In the genomic region with DNA sequence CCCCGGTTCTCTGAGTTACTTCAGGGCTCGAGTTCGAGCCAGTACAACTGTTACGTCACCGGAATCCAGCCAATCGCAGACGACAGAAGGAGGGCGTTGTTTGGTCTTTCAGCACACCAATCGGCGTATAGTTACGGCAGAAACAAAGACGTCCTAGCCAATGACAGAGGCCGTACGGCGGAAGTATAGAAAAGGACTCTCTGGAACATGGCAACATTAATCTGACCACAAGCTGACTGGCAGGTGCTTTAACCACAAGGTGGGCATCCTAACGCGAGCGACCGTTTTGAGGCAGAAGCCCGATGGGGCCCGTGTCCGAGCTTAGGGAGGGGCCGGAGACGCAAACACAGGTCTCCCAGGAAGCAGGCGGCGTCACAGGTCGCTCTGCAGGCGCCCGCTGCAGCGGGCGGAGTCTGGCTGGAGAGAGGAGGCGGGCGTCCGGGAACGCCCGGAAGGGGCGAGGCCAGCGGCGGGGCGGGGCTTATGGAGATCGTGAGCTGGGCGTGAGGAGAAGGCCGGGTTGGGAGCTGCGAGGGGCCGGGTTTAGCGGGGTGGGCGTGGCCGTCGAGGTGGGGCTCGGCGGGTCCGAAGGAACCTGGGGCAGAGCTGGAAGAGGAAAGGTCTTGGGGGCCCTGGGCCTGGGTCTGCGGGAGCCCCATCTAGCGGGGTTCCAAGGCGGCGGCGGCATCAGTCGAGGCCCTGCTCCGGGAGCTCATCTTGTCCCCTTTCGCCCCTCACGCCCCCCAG, we compare ENCODE assay signal across 8 cellular contexts. TPM values are rescaled to one million over a fixed set of nuclear protein-coding genes. Genes with fewer than 3 reads are reported as not detected.
DNase-seq lines count a peak whose midpoint lies in the region; ATAC-seq and TF ChIP-seq lines count a peak whose summit lies in the region.

A gene with protein sequence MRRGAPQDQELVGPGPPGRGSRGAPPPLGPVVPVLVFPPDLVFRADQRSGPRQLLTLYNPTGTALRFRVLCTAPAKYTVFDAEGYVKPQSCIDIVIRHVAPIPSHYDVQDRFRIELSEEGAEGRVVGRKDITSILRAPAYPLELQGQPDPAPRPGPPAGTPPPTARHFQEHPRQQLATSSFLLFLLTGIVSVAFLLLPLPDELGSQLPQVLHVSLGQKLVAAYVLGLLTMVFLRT (plus strand): TSS at position 558 of the 747 bp plus-strand sequence. CDS start 252 bp downstream, outside the sequence.

- H3K27ac ChIP-seq in Panc1 (ENCODE audit: low read length): peak within 1 kb of the TSS; percentile 86
- peak within 1 kb of the TSS; percentile 94 to 95 for H3K27ac ChIP-seq in mucosa of rectum (ENCODE audit: low read depth in 2 of 2, low read length in 2 of 2)

- peak; percentile 93 for TF ChIP-seq POLR2A in erythroblast (IDR thresholded peaks at IDR 0.05; ENCODE audit: low read length)

- DNase-seq in DMS53 treated with DMSO at 0.1 percent for 48 hours (lab: John Stamatoyannopoulos, UW; ENCODE audit: unreplicated experiment) (peak; percentile 100), KG1 (lab: John Stamatoyannopoulos, UW) (peak; percentile 83), Panc1 (ENCODE audit: low read depth, low spot score) (peak; percentile 100), erythroblast (lab: John Stamatoyannopoulos, UW) (peak; percentile 99)
- peak; percentile 98 for DNase-seq in activated T-cell treated with anti-CD3 and anti-CD28 coated beads, Interleukin-2, amount 50 U/mL, for 4 hours
- peak; percentile 99 for DNase-seq in stimulated activated CD8-positive, alpha-beta memory T cell treated with anti-CD3 and anti-CD28 coated beads, Interleukin-4, amount 100 ng/mL, for 48 hours

- peak within 1 kb of the TSS; percentile 80 to 82 for H3K4me3 ChIP-seq in Panc1 (ENCODE audit: low read depth in 2 of 2, low read length in 2 of 2)
- H3K4me3 ChIP-seq in mucosa of rectum (ENCODE audit: low read length in 2 of 2): peak within 1 kb of the TSS; percentile 90 to 91

- ATAC-seq in GM21723 (IDR thresholded peaks at IDR 0.05; ENCODE audit: unreplicated experiment) (peak; percentile 90), Panc1 (peak; percentile 98)
- peak; percentile 94 to 97 for ATAC-seq in activated T-cell treated with anti-CD3 and anti-CD28 coated beads, Interleukin-2, amount 50 U/mL, for 4 hours

- H3K36me3 Mint-ChIP-seq in activated T-cell treated with anti-CD3 and anti-CD28 coated beads, Interleukin-2, amount 50 U/mL, for 4 hours (ENCODE audit: insufficient read depth): peaks cover 2% of the 10 kb centered on the region

- no TSS peak for BruUV-seq in Panc1 (replicated peaks; lab: Mats Ljungman, UMichigan)

- intact Hi-C loops in Panc1 (cut with micrococcal nuclease; ENCODE audit: unreplicated experiment): no loop called here

- peaks cover 14% of the 10 kb centered on the region for H3K4me1 Mint-ChIP-seq in activated T-cell treated with anti-CD3 and anti-CD28 coated beads, Interleukin-2, amount 50 U/mL, for 4 hours (ENCODE audit: low read depth)

- H3K9me3 ChIP-seq in Panc1 (ENCODE audit: control insufficient read depth, insufficient read depth, low read depth, low read length): no peaks in the 10 kb centered on the region
- H3K9me3 ChIP-seq in mucosa of rectum (ENCODE audit: control insufficient read depth in 2 of 2, low read length in 2 of 2): no peaks in the 10 kb centered on the region

- no peaks in the 10 kb centered on the region for H3K9me3 Mint-ChIP-seq in activated T-cell treated with anti-CD3 and anti-CD28 coated beads, Interleukin-2, amount 50 U/mL, for 4 hours

- no peaks in the 10 kb centered on the region for H3K27me3 Mint-ChIP-seq in activated T-cell treated with anti-CD3 and anti-CD28 coated beads, Interleukin-2, amount 50 U/mL, for 4 hours (ENCODE audit: low read depth)

- CTCF ChIA-PET in Panc1 (lab: Charles Lee): interaction anchor here (0.5 to 1.5 kb wide), 7 partner anchors 17 to 78 kb away, joined by 4 to 8 read pairs (median 6); no protein-coding TSS in a partner anchor

- in situ Hi-C loops in Panc1 (cut with HindIII; ENCODE audit: low pct_unique_long_range_greater_than_20kb, low sequenced_read_pairs): no loop called here

- H3K36me3 ChIP-seq in Panc1 (ENCODE audit: control insufficient read depth, insufficient read depth, low read length) (no peaks in the 10 kb centered on the region), mucosa of rectum (ENCODE audit: control insufficient read depth in 2 of 2, insufficient read depth in 2 of 2, low read length in 2 of 2) (no peaks in the 10 kb centered on the region)

- peak within 1 kb of the TSS; percentile 95 for H3K4me3 Mint-ChIP-seq in activated T-cell treated with anti-CD3 and anti-CD28 coated beads, Interleukin-2, amount 50 U/mL, for 4 hours

- POLR2A ChIA-PET in Panc1 (lab: Charles Lee): interaction anchor here (0.6 to 0.8 kb wide), 3 partner anchors 14 to 107 kb away, joined by 3 to 4 read pairs (median 4); no protein-coding TSS in a partner anchor

- peak within 1 kb of the TSS; percentile 94 to 95 for H3K9ac ChIP-seq in mucosa of rectum (ENCODE audit: low read depth in 1 of 2, low read length in 2 of 2)

- TF ChIP-seq CTCF in Panc1 (IDR thresholded peaks at IDR 0.05): no peak

- peaks cover 5% of the 10 kb centered on the region for H3K4me1 ChIP-seq in Panc1 (ENCODE audit: control insufficient read depth, insufficient read depth, low read length)
- peaks cover 8 to 9% of the 10 kb centered on the region in 2 donors for H3K4me1 ChIP-seq in mucosa of rectum (ENCODE audit: control insufficient read depth in 2 of 2, insufficient read depth in 2 of 2, low read length in 2 of 2)

- no peaks in the 10 kb centered on the region for H3K27me3 ChIP-seq in Panc1 (ENCODE audit: control insufficient read depth, insufficient read depth, low read length)
- no peaks in the 10 kb centered on the region for H3K27me3 ChIP-seq in mucosa of rectum (ENCODE audit: control insufficient read depth in 2 of 2, insufficient read depth in 2 of 2, low read length in 2 of 2)

RNA-seq across cellular contexts. Expression of the gene that starts here (rescaled TPM):
- 25.0 TPM for total RNA-seq in Panc1 (2021; ENCODE audit: unreplicated experiment)
- 39.7 TPM for polyA plus RNA-seq in Panc1 (2012; ENCODE audit: insufficient read length)
- total RNA-seq in activated T-cell treated with anti-CD3 and anti-CD28 coated beads, Interleukin-2, amount 50 U/mL, for 4 hours: 1 to 10 TPM; 7.8 to 8.4 (median 7.9) TPM

Comparison
In these comparisons a context has a peak if more than half of its experiments do, and no peak if none do; other contexts are left out.
1. Peak in every context shown above with its lines: DNase-seq, ATAC-seq, H3K4me3 ChIP-seq and H3K27ac ChIP-seq.